In genomic region chr2:69046221-69046662, GRCh38 we compare ENCODE assay signal across 14 cellular contexts. TPM values are rescaled to one million over a fixed set of nuclear protein-coding genes. Genes with fewer than 3 reads are reported as not detected.
A peak's percentile ranks its signal among the peaks of the same experiment; 100 is the strongest.
DNase-seq lines count a peak whose midpoint lies in the region; ATAC-seq, FAIRE-seq and TF ChIP-seq lines count a peak whose summit lies in the region.
"Had no signal": no experiment of that assay in that cellular context is flagged by ENCODE, and none has a peak within 500 bp of the region (broad histone marks: within the 10 kb centered on the region; RNA-seq: fewer than 3 reads in every experiment).

No MANE protein-coding gene starts in this region.

- in situ Hi-C loops in HepG2 (cut with HindIII; ENCODE audit: extremely low pct_ligation_motif_present, low pct_unique_long_range_greater_than_20kb): no loop called here

- TF ChIP-seq EP300 in HepG2 (IDR thresholded peaks at IDR 0.05; ENCODE audit: low read depth in 2 of 2, low read length in 2 of 2) (peak in 1 of 2 experiments; percentile 68; a peak in 2 of 4 replicates), HepG2 (CRISPR knock-in tag; IDR thresholded peaks at IDR 0.05; ENCODE audit: borderline replicate concordance) (peak; percentile 65; the same call in 1 of the 2 replicates)

- H3K4me1 Mint-ChIP-seq in chondrocyte (ENCODE audit: low read depth): peaks cover 30% of the 10 kb centered on the region
- H3K4me1 Mint-ChIP-seq: activated CD8-positive, alpha-beta memory T cell treated with anti-CD3 and anti-CD28 coated beads, Interleukin-2, amount 10 ng/mL, durations not matched to agents 7 days and 5 days; activated naive CD8-positive, alpha-beta T cell treated with anti-CD3 and anti-CD28 coated beads, Interleukin-2, amount 10 ng/mL, durations not matched to agents 7 days and 5 days had no signal

- no peaks in the 10 kb centered on the region for H3K9me3 Mint-ChIP-seq in chondrocyte (ENCODE audit: low read depth)
- H3K9me3 Mint-ChIP-seq: activated naive CD8-positive, alpha-beta T cell treated with anti-CD3 and anti-CD28 coated beads, Interleukin-2, amount 10 ng/mL, durations not matched to agents 7 days and 5 days had no signal

- POLR2A ChIA-PET in HepG2 (lab: Yijun Ruan, JAX): no interaction called here

- peaks cover 26% of the 10 kb centered on the region for H3K4me1 ChIP-seq in HepG2 (ENCODE audit: insufficient read depth, low read length)

- ATAC-seq in HepG2 (peak; percentile 75), HG02678 (IDR thresholded peaks at IDR 0.05; ENCODE audit: unreplicated experiment) (no peak)
- ATAC-seq: activated CD8-positive, alpha-beta memory T cell treated with anti-CD3 and anti-CD28 coated beads, Interleukin-2, amount 10 ng/mL, durations not matched to agents 7 days and 5 days; left colon had no signal

- CTCF ChIA-PET in HepG2 (lab: Yijun Ruan, JAX; ENCODE audit: low intra/inter-chr PET ratio, low total read pairs): no interaction called here

- TF ChIP-seq POLR2A in HepG2 (IDR thresholded peaks at IDR 0.05; ENCODE audit: insufficient read depth in 1 of 2, low read depth in 2 of 2, low read length in 2 of 2): no peak

- peak overlapping the region; percentile 18; the same call in 1 of the 2 replicates for H3K4me2 ChIP-seq in HepG2 (ENCODE audit: low read depth, low read length)

- no peak overlapping the region for H2AFZ ChIP-seq in HepG2 (ENCODE audit: low read length)

- H3K27me3 ChIP-seq in bronchial epithelial cell (ENCODE audit: control insufficient read depth, insufficient read depth, low read length) (no peaks in the 10 kb centered on the region), HepG2 (ENCODE audit: control insufficient read depth in 1 of 2, insufficient read depth in 2 of 2, low read length in 2 of 2) (no peaks in the 10 kb centered on the region)
- H3K27me3 ChIP-seq: neutrophil had no signal

- H3K36me3 Mint-ChIP-seq in chondrocyte (ENCODE audit: low read depth): peaks cover 40% of the 10 kb centered on the region
- H3K36me3 Mint-ChIP-seq: activated CD8-positive, alpha-beta memory T cell treated with anti-CD3 and anti-CD28 coated beads, Interleukin-2, amount 10 ng/mL, durations not matched to agents 7 days and 5 days; activated naive CD8-positive, alpha-beta T cell treated with anti-CD3 and anti-CD28 coated beads, Interleukin-2, amount 10 ng/mL, durations not matched to agents 7 days and 5 days had no signal

- no peaks in the 10 kb centered on the region for H3K79me2 ChIP-seq in HepG2 (ENCODE audit: insufficient read depth, low read length)

- H3K27me3 Mint-ChIP-seq in chondrocyte (ENCODE audit: low read depth): no peaks in the 10 kb centered on the region

- H3K9ac ChIP-seq in HepG2 (ENCODE audit: insufficient read depth, low read depth, low read length): no peak overlapping the region

- H3K36me3 ChIP-seq in bronchial epithelial cell (ENCODE audit: control insufficient read depth, insufficient read depth, low read length): no peaks in the 10 kb centered on the region
- peaks cover 0 to 3% of the 10 kb centered on the region in 2 experiments; a peak in 1 of 5 replicates for H3K36me3 ChIP-seq in HepG2 (replicated peaks in 1 of 2; ENCODE audit: control insufficient read depth in 1 of 2, insufficient read depth in 2 of 2, low read length in 2 of 2)
- H3K36me3 ChIP-seq: neutrophil had no signal

- peak overlapping the region; percentile 14 for H3K27ac ChIP-seq in HepG2 (ENCODE audit: extremely low read length, insufficient read depth, low read length)
- H3K27ac ChIP-seq: C4-2B, neutrophil had no signal

- no peak overlapping the region for H3K4me3 Mint-ChIP-seq in chondrocyte (ENCODE audit: unreplicated experiment)
- H3K4me3 Mint-ChIP-seq: activated CD8-positive, alpha-beta memory T cell treated with anti-CD3 and anti-CD28 coated beads, Interleukin-2, amount 10 ng/mL, durations not matched to agents 7 days and 5 days; activated naive CD8-positive, alpha-beta T cell treated with anti-CD3 and anti-CD28 coated beads, Interleukin-2, amount 10 ng/mL, durations not matched to agents 7 days and 5 days had no signal

- no peak overlapping the region for H3K27ac Mint-ChIP-seq in chondrocyte (ENCODE audit: unreplicated experiment)
- H3K27ac Mint-ChIP-seq: activated CD8-positive, alpha-beta memory T cell treated with anti-CD3 and anti-CD28 coated beads, Interleukin-2, amount 10 ng/mL, durations not matched to agents 7 days and 5 days; activated naive CD8-positive, alpha-beta T cell treated with anti-CD3 and anti-CD28 coated beads, Interleukin-2, amount 10 ng/mL, durations not matched to agents 7 days and 5 days had no signal

- no peaks in the 10 kb centered on the region for H4K20me1 ChIP-seq in HepG2 (ENCODE audit: insufficient read depth, low read length)

- no peak for TF ChIP-seq RAD21 in HepG2 (CRISPR knock-in tag; IDR thresholded peaks at IDR 0.05)

- DNase-seq in AG08395 (ENCODE audit: low spot score) (peak; percentile 61), M059J (ENCODE audit: low read depth) (peak; percentile 96), bronchial epithelial cell (ENCODE audit: low read depth) (peak; percentile 72), HepG2 (ENCODE audit: low spot score) (peak; percentile 79), GM19239 (ENCODE audit: insufficient read length, low spot score) (no peak), RPMI8226 (no peak), chondrocyte (ENCODE audit: low spot score) (no peak)
- DNase-seq: activated CD8-positive, alpha-beta memory T cell treated with anti-CD3 and anti-CD28 coated beads, Interleukin-2, amount 10 ng/mL, durations not matched to agents 7 days and 5 days; activated naive CD8-positive, alpha-beta T cell treated with anti-CD3 and anti-CD28 coated beads, Interleukin-2, amount 10 ng/mL, durations not matched to agents 7 days and 5 days; left colon had no signal

- BruUV-seq in HepG2 (replicated peaks; lab: Mats Ljungman, UMichigan): no TSS peak

- no peak for TF ChIP-seq CTCF in bronchial epithelial cell (IDR thresholded peaks at IDR 0.05; ENCODE audit: insufficient read depth, low read length, severe bottlenecking)
- no peak for TF ChIP-seq CTCF in HepG2 (CRISPR knock-in tag; IDR thresholded peaks at IDR 0.05)
- no peak for TF ChIP-seq CTCF in chondrocyte (IDR thresholded peaks at IDR 0.05)

- intact Hi-C loops in HepG2 (cut with micrococcal nuclease; ENCODE audit: unreplicated experiment): no loop called here

- H3K4me3 ChIP-seq in bronchial epithelial cell (ENCODE audit: low read depth, low read length): no peak overlapping the region
- H3K4me3 ChIP-seq in HepG2 (replicated peaks in 1 of 3; ENCODE audit: insufficient read depth in 1 of 3, low read depth in 2 of 3, low read length in 3 of 3): no peak overlapping the region

- no peak for FAIRE-seq in bronchial epithelial cell (lab: Jason Lieb, UNC)
- peak; percentile 15 for FAIRE-seq in HepG2 (lab: Jason Lieb, UNC)
- no peak for FAIRE-seq in GM19239 (lab: Jason Lieb, UNC)

- H3K9me3 ChIP-seq in HepG2 (ENCODE audit: low read length): no peaks in the 10 kb centered on the region
- H3K9me3 ChIP-seq: neutrophil had no signal

- WGBS in HepG2 (ENCODE audit: low lambda C conversion rate): 19% methylated on average over 1 of the region's 1 CpG

TF ChIP-seq in HepG2, 621 proteins besides CTCF, POLR2A, EP300 and RAD21 (continues in another document):
- no peak for TF ChIP-seq SMAD1 (CRISPR knock-in tag; IDR thresholded peaks at IDR 0.05; ENCODE audit: borderline replicate concordance, low read depth)
- TF ChIP-seq TCF7 (IDR thresholded peaks at IDR 0.05; ENCODE audit: low read depth): no peak

RNA-seq across cellular contexts. Expression of gene ANTXR1, which starts 33.3 kb away (rescaled TPM):
- total RNA-seq in M059J (2014; rRNA removed; shearing (Covaris generic)): 28.2 and 38.6 TPM in 2 replicates
- 1.5 and 3.7 TPM in 2 replicates for total RNA-seq in bronchial epithelial cell
- total RNA-seq in HepG2 (2016; rRNA removed; fragmentation: Illumina TruSeq; extraction: Trizol): 9.2 and 12.7 TPM in 2 replicates
- 1.9 and 2.4 TPM in 2 replicates for total RNA-seq in HepG2 (2016; cell fraction: cytosol; rRNA removed; fragmentation: Illumina TruSeq; extraction: Trizol; ENCODE audit: low read depth)
- 7.7 and 13.3 TPM in 2 replicates for total RNA-seq in HepG2 (2016; cell fraction: insoluble cytoplasmic fraction; rRNA removed; fragmentation: Illumina TruSeq; extraction: Trizol)
- total RNA-seq in HepG2 (2016; cell fraction: membrane; rRNA removed; fragmentation: Illumina TruSeq; extraction: Trizol): 8.7 TPM in 2 replicates
- 25.0 and 27.3 TPM in 2 replicates for total RNA-seq in HepG2 (2016; cell fraction: nucleus; rRNA removed; fragmentation: Illumina TruSeq; extraction: Trizol)
- 3.6 and 4.5 TPM in 2 replicates for polyA plus RNA-seq in HepG2 (2011; rRNA removed)
- 2.8 and 3.6 TPM in 2 replicates for polyA plus RNA-seq in HepG2 (2011; cell fraction: cytosol; rRNA removed)
- 4.9 and 6.2 TPM in 2 replicates for polyA plus RNA-seq in HepG2 (2011; cell fraction: nucleus; rRNA removed)
- polyA plus RNA-seq in HepG2 (2012): 5.4 and 5.7 TPM in 2 replicates
- polyA plus RNA-seq in HepG2 (2016; cell fraction: cytosol; fragmentation: Illumina TruSeq; extraction: Trizol; ENCODE audit: low read depth): 2.8 TPM in 2 replicates
- polyA plus RNA-seq in HepG2 (2016; cell fraction: insoluble cytoplasmic fraction; fragmentation: Illumina TruSeq; extraction: Trizol; ENCODE audit: low read depth): 13.7 and 15.0 TPM in 2 replicates
- 7.6 and 7.7 TPM in 2 replicates for polyA plus RNA-seq in HepG2 (2016; cell fraction: membrane; fragmentation: Illumina TruSeq; extraction: Trizol; ENCODE audit: low read depth)
- polyA plus RNA-seq in HepG2 (2016; cell fraction: nucleus; fragmentation: Illumina TruSeq; extraction: Trizol; ENCODE audit: insufficient read depth, low read depth): 30.8 and 33.8 TPM in 2 replicates
- 9.6 and 50.4 TPM in 2 replicates for polyA minus RNA-seq in HepG2 (2011; rRNA and poly(A)+ RNA removed; ENCODE audit: low replicate concordance)
- polyA minus RNA-seq in HepG2 (2011; cell fraction: cytosol; rRNA and poly(A)+ RNA removed): 5.2 and 6.2 TPM in 2 replicates
- polyA minus RNA-seq in HepG2 (2011; cell fraction: nucleus; rRNA and poly(A)+ RNA removed): 12.5 and 14.8 TPM in 2 replicates
- 207 to 351 TPM (median 347 TPM) in 3 replicates for total RNA-seq in chondrocyte
- total RNA-seq: T-helper 2 cell treated with Interferon-gamma antibody and Interleukin-4, amounts not matched to agents 100 ng/mL and 5 ng/mL, for 36 hours had no signal

Comparison
In these comparisons a context has a peak if more than half of its experiments do, and no peak if none do; other contexts are left out.
1. DNase-seq: peak in AG08395 (single experiment), M059J (single experiment), bronchial epithelial cell (single experiment) and HepG2 (single experiment); none in GM19239 (single experiment), RPMI8226 (single experiment) and chondrocyte (single experiment).